Comparison of ENCODE assay signal across 8 cellular contexts in genomic region chr7:45026984-45027773, GRCh38. TPM values are rescaled to one million over a fixed set of nuclear protein-coding genes. Genes with fewer than 3 reads are reported as not detected.
A peak's percentile ranks its signal among the peaks of the same experiment; 100 is the strongest.
DNase-seq lines count a peak whose midpoint lies in the region; ATAC-seq and TF ChIP-seq lines count a peak whose summit lies in the region.

No MANE protein-coding gene starts in this region.

- H3K9ac ChIP-seq in OCI-LY3 (ENCODE audit: low read length): peak overlapping the region; percentile 44; the same call in 1 of the 2 replicates

- peaks cover 15% of the 10 kb centered on the region for H3K36me3 ChIP-seq in OCI-LY3 (replicated peaks; ENCODE audit: low read depth, low read length)

- DNase-seq in CD1c-positive myeloid dendritic cell (ENCODE audit: extremely low spot score): peak; percentile 79
- DNase-seq in caudate nucleus (lab: John Stamatoyannopoulos, UW): no peak
- peak; percentile 19 for DNase-seq in natural killer cell
- DNase-seq in SW 1271 (lab: John Stamatoyannopoulos, UW): no peak
- no peak for DNase-seq in effector CD8-positive, alpha-beta T cell (lab: John Stamatoyannopoulos, UW)

- no peaks in the 10 kb centered on the region for H3K27me3 Mint-ChIP-seq in natural killer cell (ENCODE audit: low read depth in 2 of 2)

- peaks cover 14% of the 10 kb centered on the region; the same call in 1 of the 2 replicates for H4K20me1 ChIP-seq in OCI-LY3 (ENCODE audit: insufficient read depth, low read length)

- no peaks in the 10 kb centered on the region for H3K9me3 Mint-ChIP-seq in natural killer cell

- H3K27ac ChIP-seq in OCI-LY3 (ENCODE audit: low read length) (peak overlapping the region; percentile 81), caudate nucleus (ENCODE audit: low read depth, low read length) (peak overlapping the region; percentile 66)

- peak overlapping the region; percentile 87 for H3K4me2 ChIP-seq in OCI-LY3 (ENCODE audit: low read length)

- H3K79me2 ChIP-seq in OCI-LY3 (ENCODE audit: low read length): peaks cover 20% of the 10 kb centered on the region

- peaks cover 28% of the 10 kb centered on the region for H3K4me1 ChIP-seq in OCI-LY3 (ENCODE audit: low read length)

- peak; percentile 51 for ATAC-seq in GM21447 (IDR thresholded peaks at IDR 0.05; ENCODE audit: unreplicated experiment)
- ATAC-seq in natural killer cell: peak; percentile 57 to 75 (median 69)
- ATAC-seq in GM21360 (IDR thresholded peaks at IDR 0.05; ENCODE audit: unreplicated experiment): no peak

- peak overlapping the region; percentile 64 for H3K4me3 ChIP-seq in OCI-LY3 (ENCODE audit: low read length)

- no peaks in the 10 kb centered on the region for H3K36me3 Mint-ChIP-seq in natural killer cell

- TF ChIP-seq CTCF in OCI-LY3 (IDR thresholded peaks at IDR 0.05; ENCODE audit: low read depth, low read length) (no peak), natural killer cell (IDR thresholded peaks at IDR 0.05) (no peak)

- peaks cover 64 to 69% of the 10 kb centered on the region in 2 donors for H3K4me1 Mint-ChIP-seq in natural killer cell

- no peak overlapping the region for H2AFZ ChIP-seq in OCI-LY3 (ENCODE audit: low read depth, low read length)

- H3K27ac Mint-ChIP-seq in natural killer cell: peak overlapping the region; percentile 83 to 97

- H3K27me3 ChIP-seq in OCI-LY3 (ENCODE audit: low read depth, low read length): no peaks in the 10 kb centered on the region

- H3K4me3 Mint-ChIP-seq in natural killer cell: peak overlapping the region; percentile 90

- intact Hi-C loops in natural killer cell (cut with micrococcal nuclease): loop anchor here (2.0 to 10.0 kb wide), 6 partner anchors 26 to 182 kb away; partner anchors contain the start of genes CCM2, H2AZ2 and MYO1G

- H3K9me3 ChIP-seq in OCI-LY3 (ENCODE audit: insufficient read depth, low read length): peaks cover 6% of the 10 kb centered on the region; the same call in 1 of the 2 replicates

RNA-seq across cellular contexts. Expression of gene CCM2, which starts 27.2 kb away (rescaled TPM):
- total RNA-seq in natural killer cell: 100 to 1,000 TPM in 1 of 3 donors, 10 to 100 TPM in 2; 66.2 to 104 (median 97.5) TPM

RNA-seq across cellular contexts. Expression of gene MYO1G, which starts 48.4 kb away (rescaled TPM):
- 100 to 1,000 TPM; 371 to 470 (median 429) TPM for total RNA-seq in natural killer cell

Comparison
In these comparisons a context has a peak if more than half of its experiments do, and no peak if none do; other contexts are left out.
1. DNase-seq: peak in CD1c-positive myeloid dendritic cell (single experiment) and natural killer cell (single experiment); none in caudate nucleus (0 of 61), SW 1271 (0 of 2) and effector CD8-positive, alpha-beta T cell (single experiment).